28 cellular contexts compared by ENCODE assay signal in the genomic region with DNA sequence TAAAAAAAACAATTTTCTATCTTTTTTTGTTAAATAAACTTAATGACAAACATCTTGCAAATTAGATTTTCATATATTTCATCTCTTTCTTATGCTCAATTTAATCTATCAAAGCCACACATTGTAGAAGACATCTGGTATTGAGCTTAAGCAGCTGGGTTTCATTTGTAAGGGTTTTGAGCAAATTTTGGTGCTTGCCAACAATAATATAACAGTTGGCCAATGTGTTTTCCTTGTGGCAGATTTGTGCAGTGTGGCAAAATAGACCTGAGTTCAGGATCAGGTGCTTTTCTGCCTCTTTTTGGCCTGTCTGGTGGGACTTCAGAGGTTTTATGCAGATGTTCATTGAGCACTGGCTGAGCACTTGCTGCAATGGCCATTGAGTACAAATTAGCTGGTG.
DNase-seq lines count a peak whose midpoint lies in the region; ATAC-seq, FAIRE-seq and TF ChIP-seq lines count a peak whose summit lies in the region.
"Had no signal": no experiment of that assay in that cellular context is flagged by ENCODE, and none has a peak within 500 bp of the region (broad histone marks: within the 10 kb centered on the region; RNA-seq: fewer than 3 reads in every experiment).

No MANE protein-coding gene starts in this region.

- intact Hi-C loops in gastrocnemius medialis (cut with DNase I; ENCODE audit: low total_unique reads), result no loop called here

- peaks cover 8 to 11% of the 10 kb centered on the region in 2 donors for H3K4me1 ChIP-seq in gastrocnemius medialis
- H3K4me1 ChIP-seq: foreskin keratinocyte had no signal

- FAIRE-seq in H54 (lab: Jason Lieb, UNC), result no peak
- FAIRE-seq: A549, endometrium, islet of Langerhans had no signal

- peak; percentile 16 for DNase-seq in AG09309 (ENCODE audit: low read depth)
- DNase-seq in chondrocyte (ENCODE audit: low spot score), result no peak
- peak; percentile 21 for DNase-seq in myocyte (ENCODE audit: low read depth)
- DNase-seq in brain microvascular endothelial cell, result no peak
- DNase-seq in gastrocnemius medialis, result no peak
- no peak for DNase-seq in H54 (ENCODE audit: insufficient read length, low spot score)
- DNase-seq: activated CD4-positive, alpha-beta T cell treated with anti-CD3 and anti-CD28 coated beads, Interleukin-2, amount 10 ng/mL, durations not matched to agents 7 days and 5 days; activated CD8-positive, alpha-beta memory T cell treated with anti-CD3 and anti-CD28 coated beads, Interleukin-2, amount 10 ng/mL, durations not matched to agents 7 days and 5 days; activated naive CD4-positive, alpha-beta T cell treated with anti-CD3 and anti-CD28 coated beads, Interleukin-2, amount 50 U/mL, for 16 hours; foreskin keratinocyte; hippocampal formation; IMR-90; NCI-H1417 treated with DMSO at 0.1 percent for 48 hours; NCI-H2107; NCI-H524; trophoblast cell had no signal

- TF ChIP-seq POLR2A in gastrocnemius medialis (IDR thresholded peaks at IDR 0.05) (no peak), H54 (IDR thresholded peaks at IDR 0.05; ENCODE audit: low read depth, low read length) (no peak)

- H3K4me3 Mint-ChIP-seq in chondrocyte (ENCODE audit: unreplicated experiment), result no peak overlapping the region
- H3K4me3 Mint-ChIP-seq: activated CD4-positive, alpha-beta T cell treated with anti-CD3 and anti-CD28 coated beads, Interleukin-2, amount 10 ng/mL, durations not matched to agents 7 days and 5 days; activated CD8-positive, alpha-beta memory T cell treated with anti-CD3 and anti-CD28 coated beads, Interleukin-2, amount 10 ng/mL, durations not matched to agents 7 days and 5 days; activated T-helper 1 cell treated with anti-CD3 and anti-CD28 coated beads, Interleukin-12 subunit alpha, Interleukin-12 subunit beta, Interleukin-2, Interleukin-4 antibody, amounts not matched to agents 30 ng/mL and 10 ng/mL and 1 ng/mL, durations not matched to agents 14 hours and 24 hours and 36 hours; dendritic cell treated with granulocyte-macrophage colony-stimulating factor and Interleukin-4, amounts not matched to agents 40 ng/mL and 50 ng/mL, for 4 days; stimulated activated naive CD8-positive, alpha-beta T cell treated with anti-CD3 and anti-CD28 coated beads, Interleukin-15, Interleukin-2, amounts not matched to agents 100 ng/mL and 50 ng/mL, for 24 hours; T-helper 2 cell treated with Interferon-gamma antibody and Interleukin-4, amounts not matched to agents 5 μg/mL and 100 μg/mL, for 36 hours had no signal

- no peaks in the 10 kb centered on the region for H3K27me3 Mint-ChIP-seq in chondrocyte (ENCODE audit: low read depth)
- H3K27me3 Mint-ChIP-seq: activated CD4-positive, alpha-beta T cell treated with anti-CD3 and anti-CD28 coated beads, Interleukin-2, amount 10 ng/mL, durations not matched to agents 7 days and 5 days; activated CD8-positive, alpha-beta memory T cell treated with anti-CD3 and anti-CD28 coated beads, Interleukin-2, amount 10 ng/mL, durations not matched to agents 7 days and 5 days; dendritic cell treated with granulocyte-macrophage colony-stimulating factor and Interleukin-4, amounts not matched to agents 40 ng/mL and 50 ng/mL, for 4 days had no signal

- no peak overlapping the region for H3K27ac Mint-ChIP-seq in chondrocyte (ENCODE audit: unreplicated experiment)
- H3K27ac Mint-ChIP-seq: activated CD4-positive, alpha-beta T cell treated with anti-CD3 and anti-CD28 coated beads, Interleukin-2, amount 10 ng/mL, durations not matched to agents 7 days and 5 days; activated CD8-positive, alpha-beta memory T cell treated with anti-CD3 and anti-CD28 coated beads, Interleukin-2, amount 10 ng/mL, durations not matched to agents 7 days and 5 days; activated T-helper 1 cell treated with anti-CD3 and anti-CD28 coated beads, Interleukin-12 subunit alpha, Interleukin-12 subunit beta, Interleukin-2, Interleukin-4 antibody, amounts not matched to agents 30 ng/mL and 10 ng/mL and 1 ng/mL, durations not matched to agents 14 hours and 24 hours and 36 hours; dendritic cell treated with granulocyte-macrophage colony-stimulating factor and Interleukin-4, amounts not matched to agents 40 ng/mL and 50 ng/mL, for 4 days; stimulated activated naive CD8-positive, alpha-beta T cell treated with anti-CD3 and anti-CD28 coated beads, Interleukin-15, Interleukin-2, amounts not matched to agents 100 ng/mL and 50 ng/mL, for 24 hours; T-helper 2 cell treated with Interferon-gamma antibody and Interleukin-4, amounts not matched to agents 5 μg/mL and 100 μg/mL, for 36 hours had no signal

- H3K27ac ChIP-seq in brain microvascular endothelial cell (no peak overlapping the region), gastrocnemius medialis (no peak overlapping the region)
- H3K27ac ChIP-seq: A549, C4-2B, foreskin keratinocyte, VCaP had no signal

- H3K36me3 ChIP-seq in brain microvascular endothelial cell (replicated peaks) (no peaks in the 10 kb centered on the region), gastrocnemius medialis (no peaks in the 10 kb centered on the region)
- H3K36me3 ChIP-seq: ascending aorta had no signal

- H3K4me3 ChIP-seq in AG09309 (ENCODE audit: control insufficient read depth, low read depth, low read length), result no peak overlapping the region
- no peak overlapping the region for H3K4me3 ChIP-seq in brain microvascular endothelial cell (ENCODE audit: low read depth, low read length)
- H3K4me3 ChIP-seq in gastrocnemius medialis, result no peak overlapping the region
- H3K4me3 ChIP-seq: A549, ascending aorta had no signal

- no peaks in the 10 kb centered on the region for H3K27me3 ChIP-seq in brain microvascular endothelial cell (replicated peaks)
- H3K27me3 ChIP-seq in gastrocnemius medialis, result no peaks in the 10 kb centered on the region
- H3K27me3 ChIP-seq: ascending aorta, foreskin keratinocyte had no signal

- H3K9me3 ChIP-seq in gastrocnemius medialis, result no peaks in the 10 kb centered on the region
- H3K9me3 ChIP-seq: A549, ascending aorta had no signal

- no peaks in the 10 kb centered on the region for H3K9me3 Mint-ChIP-seq in chondrocyte (ENCODE audit: low read depth)
- H3K9me3 Mint-ChIP-seq: activated CD4-positive, alpha-beta T cell treated with anti-CD3 and anti-CD28 coated beads, Interleukin-2, amount 10 ng/mL, durations not matched to agents 7 days and 5 days; activated T-helper 1 cell treated with anti-CD3 and anti-CD28 coated beads, Interleukin-12 subunit alpha, Interleukin-12 subunit beta, Interleukin-2, Interleukin-4 antibody, amounts not matched to agents 30 ng/mL and 10 ng/mL and 1 ng/mL, durations not matched to agents 14 hours and 24 hours and 36 hours; dendritic cell treated with granulocyte-macrophage colony-stimulating factor and Interleukin-4, amounts not matched to agents 40 ng/mL and 50 ng/mL, for 4 days; stimulated activated naive CD8-positive, alpha-beta T cell treated with anti-CD3 and anti-CD28 coated beads, Interleukin-15, Interleukin-2, amounts not matched to agents 100 ng/mL and 50 ng/mL, for 24 hours; T-helper 2 cell treated with Interferon-gamma antibody and Interleukin-4, amounts not matched to agents 5 μg/mL and 100 μg/mL, for 36 hours had no signal

- TF ChIP-seq CTCF in AG09309 (IDR thresholded peaks at IDR 0.05; ENCODE audit: control insufficient read depth, insufficient read depth, low read depth, low read length, missing control alignments) (no peak), chondrocyte (IDR thresholded peaks at IDR 0.05) (peak; percentile 9), brain microvascular endothelial cell (IDR thresholded peaks at IDR 0.05; ENCODE audit: low read depth, low read length, missing control alignments) (no peak), gastrocnemius medialis (IDR thresholded peaks at IDR 0.05 in 4 of 5, conservative IDR thresholded peaks at IDR 0.05 in 1 of 5) (no peak)

- no peak for ATAC-seq in gastrocnemius medialis
- no peak for ATAC-seq in HG03280 (IDR thresholded peaks at IDR 0.05; ENCODE audit: unreplicated experiment)
- ATAC-seq: A549; activated CD8-positive, alpha-beta memory T cell treated with anti-CD3 and anti-CD28 coated beads, Interleukin-2, amount 10 ng/mL, durations not matched to agents 7 days and 5 days; foreskin keratinocyte had no signal

- in situ Hi-C loops in brain microvascular endothelial cell (cut with HindIII; ENCODE audit: low pct_ligation_motif_present, low sequenced_read_pairs), result no loop called here
- in situ Hi-C loops in gastrocnemius medialis (cut with MboI; ENCODE audit: low sequenced_read_pairs in 4 of 4), result no loop called here

- H3K4me1 Mint-ChIP-seq in chondrocyte (ENCODE audit: low read depth), result peaks cover 26% of the 10 kb centered on the region
- H3K4me1 Mint-ChIP-seq: activated CD4-positive, alpha-beta T cell treated with anti-CD3 and anti-CD28 coated beads, Interleukin-2, amount 10 ng/mL, durations not matched to agents 7 days and 5 days; activated CD8-positive, alpha-beta memory T cell treated with anti-CD3 and anti-CD28 coated beads, Interleukin-2, amount 10 ng/mL, durations not matched to agents 7 days and 5 days had no signal

- no peaks in the 10 kb centered on the region for H3K36me3 Mint-ChIP-seq in chondrocyte (ENCODE audit: low read depth)
- H3K36me3 Mint-ChIP-seq: activated CD8-positive, alpha-beta memory T cell treated with anti-CD3 and anti-CD28 coated beads, Interleukin-2, amount 10 ng/mL, durations not matched to agents 7 days and 5 days had no signal

TF ChIP-seq in PFSK-1, 5 proteins besides CTCF, POLR2A, EP300 and RAD21:
- TF ChIP-seq POLR2AphosphoS5 (IDR thresholded peaks at IDR 0.05; ENCODE audit: low read depth, low read length), result peak; percentile 39; the same call in 1 of the 2 replicates
- no peak for TF ChIP-seq FOXP2 (optimal IDR thresholded peaks at IDR 0.05; ENCODE audit: borderline replicate concordance, extremely low read depth, extremely low read length, insufficient read depth)

Comparison
In these comparisons a context has a peak if more than half of its experiments do, and no peak if none do; other contexts are left out.
1. DNase-seq: peak in AG09309 (single experiment) and myocyte (single experiment); none in chondrocyte (single experiment), brain microvascular endothelial cell (single experiment), gastrocnemius medialis (0 of 2) and H54 (single experiment).